Comparison of ENCODE assay signal across 7 cellular contexts in the genomic region with DNA sequence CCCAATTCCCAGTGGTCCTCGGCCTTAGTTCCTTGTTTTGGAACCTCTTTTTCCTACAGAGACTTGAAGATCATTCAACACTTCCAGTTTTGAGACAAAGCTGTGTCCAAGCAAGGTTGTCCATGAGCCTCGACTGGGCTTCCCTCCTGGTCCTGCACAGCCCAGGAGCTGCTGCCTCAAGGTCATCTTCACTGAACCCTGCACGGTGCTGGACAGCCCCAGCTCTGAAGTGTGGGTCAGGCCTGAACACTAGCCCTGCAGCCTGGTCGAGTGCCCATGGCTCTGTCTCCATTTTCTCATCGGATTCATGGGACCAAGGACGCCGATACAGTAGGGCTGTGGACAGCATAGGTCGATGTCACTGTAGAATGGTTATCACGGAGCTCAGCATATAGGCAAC.
"Had no signal": no experiment of that assay in that cellular context is flagged by ENCODE, and none has a peak within 500 bp of the region (broad histone marks: within the 10 kb centered on the region; RNA-seq: fewer than 3 reads in every experiment).

No MANE protein-coding gene starts in this region.

- FAIRE-seq: HTR-8/SVneo had no signal

- H3K4me3 ChIP-seq: HAP-1 had no signal

- ATAC-seq: HCT116 had no signal

- H3K36me3 ChIP-seq: HAP-1 had no signal

- H3K4me3 Mint-ChIP-seq: HFFc6 had no signal

- H3K9me3 ChIP-seq: HAP-1 had no signal

- DNase-seq: GOT3, H7, HFFc6, KBM-7 had no signal
